Comparison of ENCODE assay signal across 2 cellular contexts in genomic region chr20:53867741-53868351, GRCh38.
A peak's percentile ranks its signal among the peaks of the same experiment; 100 is the strongest.
TF ChIP-seq lines count a peak whose summit lies in the region.

No MANE protein-coding gene starts in this region.

TF ChIP-seq in A549, 52 proteins besides CTCF, POLR2A, EP300 and RAD21 (continued from another document):
- TF ChIP-seq CHD4 (IDR thresholded peaks at IDR 0.05; ENCODE audit: borderline replicate concordance) (no peak), HOXB5 (CRISPR knock-in tag; IDR thresholded peaks at IDR 0.05) (no peak), FOSL2 (IDR thresholded peaks at IDR 0.05) (no peak), FOSL2 (CRISPR knock-in tag; IDR thresholded peaks at IDR 0.05) (no peak), HDAC2 (IDR thresholded peaks at IDR 0.05) (no peak), TP53 (CRISPR knock-in tag; IDR thresholded peaks at IDR 0.05) (no peak), NFE2L2 (conservative IDR thresholded peaks at IDR 0.05; ENCODE audit: low read length) (no peak), CHD2 (IDR thresholded peaks at IDR 0.05; ENCODE audit: low read length, partially characterized antibody) (no peak), SMC3 (IDR thresholded peaks at IDR 0.05) (no peak), REST (IDR thresholded peaks at IDR 0.05) (no peak), ATOH8 (CRISPR knock-in tag; IDR thresholded peaks at IDR 0.05; ENCODE audit: low read depth) (no peak), CEBPB (IDR thresholded peaks at IDR 0.05) (no peak)
TF ChIP-seq in A549: peak in this region for 0.

TF ChIP-seq in GM12878, 131 proteins besides CTCF, POLR2A, EP300 and RAD21 (continued from another document):
- TF ChIP-seq ZBTB4 (CRISPR knock-in tag; IDR thresholded peaks at IDR 0.05), result no peak
- TF ChIP-seq SREBF2 (IDR thresholded peaks at IDR 0.05; ENCODE audit: low read length), result no peak
- TF ChIP-seq IKZF1 (conservative IDR thresholded peaks at IDR 0.05), result 0 out of 2 replicates have a peak, but pooled peaks have one; percentile 17
- TF ChIP-seq NKRF (conservative IDR thresholded peaks at IDR 0.05), result 0 out of 2 replicates have a peak, but pooled peaks have one; percentile 28
- TF ChIP-seq ZBTB33 (IDR thresholded peaks at IDR 0.05), result no peak
- peak in 1 of 2 experiments; percentile 41; a peak in 1 of 4 replicates for TF ChIP-seq IKZF2 (IDR thresholded peaks at IDR 0.05)
- no peak for TF ChIP-seq KLF5 (IDR thresholded peaks at IDR 0.05; ENCODE audit: partially characterized antibody)
- 0 out of 2 replicates have a peak, but pooled peaks have one; percentile 23 for TF ChIP-seq EED (IDR thresholded peaks at IDR 0.05; ENCODE audit: low read depth)
- TF ChIP-seq SP1 (IDR thresholded peaks at IDR 0.05; ENCODE audit: low read depth, low read length), result no peak
- no peak for TF ChIP-seq ZBTB11 (CRISPR knock-in tag; IDR thresholded peaks at IDR 0.05)
- TF ChIP-seq ETV6 (conservative IDR thresholded peaks at IDR 0.05 in 1 of 2, IDR thresholded peaks at IDR 0.05 in 1 of 2; ENCODE audit: borderline replicate concordance in 1 of 2, low read depth in 1 of 2), result peak in 1 of 2 experiments; percentile 97; a peak in 2 of 4 replicates
- TF ChIP-seq HDGF (IDR thresholded peaks at IDR 0.05), result no peak
- TF ChIP-seq ZBED1 (IDR thresholded peaks at IDR 0.05; ENCODE audit: borderline replicate concordance), result no peak
